Comparison of ENCODE assay signal across 23 cellular contexts in genomic region chr1:191757003-191757402, GRCh38.
DNase-seq lines count a peak whose midpoint lies in the region; ATAC-seq, FAIRE-seq and TF ChIP-seq lines count a peak whose summit lies in the region.
"Had no signal": no experiment of that assay in that cellular context is flagged by ENCODE, and none has a peak within 500 bp of the region (broad histone marks: within the 10 kb centered on the region; RNA-seq: fewer than 3 reads in every experiment).

No MANE protein-coding gene starts in this region.

- no peaks in the 10 kb centered on the region for H3K27me3 Mint-ChIP-seq in endothelial cell (ENCODE audit: unreplicated experiment)
- H3K27me3 Mint-ChIP-seq: activated CD4-positive, alpha-beta T cell treated with anti-CD3 and anti-CD28 coated beads, Interleukin-2, amount 10 ng/mL, durations not matched to agents 24 days and 14 days; naive thymus-derived CD4-positive, alpha-beta T cell; stimulated activated memory B cell treated with anti-CD40 and anti-IgM and Interleukin-4, amounts not matched to agents 10 μg/mL and 1 μg/mL and 100 μg/mL, for 72 hours had no signal

- no peak for ATAC-seq in HG03280 (IDR thresholded peaks at IDR 0.05; ENCODE audit: unreplicated experiment)
- ATAC-seq: foreskin keratinocyte; left ventricle myocardium superior; naive thymus-derived CD4-positive, alpha-beta T cell; stimulated activated memory B cell treated with anti-CD40 and anti-IgM and Interleukin-4, amounts not matched to agents 10 μg/mL and 1 μg/mL and 100 μg/mL, for 72 hours had no signal

- no peaks in the 10 kb centered on the region for H3K9me3 Mint-ChIP-seq in endothelial cell (ENCODE audit: unreplicated experiment)
- H3K9me3 Mint-ChIP-seq: stimulated activated memory B cell treated with anti-CD40 and anti-IgM and Interleukin-4, amounts not matched to agents 10 μg/mL and 1 μg/mL and 100 μg/mL, for 72 hours had no signal

- no peaks in the 10 kb centered on the region for H3K4me1 Mint-ChIP-seq in endothelial cell (ENCODE audit: unreplicated experiment)
- H3K4me1 Mint-ChIP-seq: activated CD4-positive, alpha-beta T cell treated with anti-CD3 and anti-CD28 coated beads, Interleukin-2, amount 10 ng/mL, durations not matched to agents 24 days and 14 days; immature natural killer cell; naive thymus-derived CD4-positive, alpha-beta T cell; stimulated activated memory B cell treated with anti-CD40 and anti-IgM and Interleukin-4, amounts not matched to agents 10 μg/mL and 1 μg/mL and 100 μg/mL, for 72 hours had no signal

- no peak overlapping the region for H3K4me3 Mint-ChIP-seq in endothelial cell (ENCODE audit: unreplicated experiment)
- H3K4me3 Mint-ChIP-seq: activated CD4-positive, alpha-beta T cell treated with anti-CD3 and anti-CD28 coated beads, Interleukin-2, amount 10 ng/mL, durations not matched to agents 24 days and 14 days; activated naive CD4-positive, alpha-beta T cell treated with anti-CD3 and anti-CD28 coated beads for 36 hours; immature natural killer cell; mesothelial cell of epicardium; naive thymus-derived CD4-positive, alpha-beta T cell; stimulated activated memory B cell treated with anti-CD40 and anti-IgM and Interleukin-4, amounts not matched to agents 10 μg/mL and 1 μg/mL and 100 μg/mL, for 72 hours had no signal

- no peak overlapping the region for H3K4me3 ChIP-seq in retinal pigment epithelial cell (ENCODE audit: low read length)
- H3K4me3 ChIP-seq: spleen had no signal

- DNase-seq in EL (peak; percentile 16), OCI-M1 (lab: John Stamatoyannopoulos, UW) (peak; percentile 33), retinal pigment epithelial cell (ENCODE audit: low read depth) (peak; percentile 97), endothelial cell (ENCODE audit: low spot score) (no peak), HTR-8/SVneo (ENCODE audit: insufficient read length, low spot score) (no peak)
- DNase-seq: activated CD4-positive, alpha-beta T cell treated with anti-CD3 and anti-CD28 coated beads, Interleukin-2, amount 10 ng/mL, durations not matched to agents 24 days and 14 days; activated naive CD4-positive, alpha-beta T cell treated with anti-CD3 and anti-CD28 coated beads for 36 hours; activated T-cell treated with anti-CD3 and anti-CD28 coated beads, Interleukin-2, amount 50 U/mL, for 48 hours; foreskin keratinocyte; immature natural killer cell; left ventricle myocardium superior; naive thymus-derived CD4-positive, alpha-beta T cell; NCI-H1694; spleen; stimulated activated CD4-positive, alpha-beta T cell treated with anti-CD3 and anti-CD28 coated beads, Interleukin-2, amount 100 ng/mL, for 48 hours; T-helper 9 cell; WERI-Rb-1 had no signal

- H3K36me3 Mint-ChIP-seq in endothelial cell (ENCODE audit: low read depth, unreplicated experiment) = no peaks in the 10 kb centered on the region
- H3K36me3 Mint-ChIP-seq: mesothelial cell of epicardium; naive thymus-derived CD4-positive, alpha-beta T cell; stimulated activated memory B cell treated with anti-CD40 and anti-IgM and Interleukin-4, amounts not matched to agents 10 μg/mL and 1 μg/mL and 100 μg/mL, for 72 hours had no signal

- no peak overlapping the region for H3K27ac Mint-ChIP-seq in endothelial cell (ENCODE audit: unreplicated experiment)
- H3K27ac Mint-ChIP-seq: activated CD4-positive, alpha-beta T cell treated with anti-CD3 and anti-CD28 coated beads, Interleukin-2, amount 10 ng/mL, durations not matched to agents 24 days and 14 days; activated naive CD4-positive, alpha-beta T cell treated with anti-CD3 and anti-CD28 coated beads for 36 hours; immature natural killer cell; mesothelial cell of epicardium; naive thymus-derived CD4-positive, alpha-beta T cell; stimulated activated memory B cell treated with anti-CD40 and anti-IgM and Interleukin-4, amounts not matched to agents 10 μg/mL and 1 μg/mL and 100 μg/mL, for 72 hours had no signal

- FAIRE-seq in endometrium (lab: Jason Lieb, UNC) (peak; percentile 69), HTR-8/SVneo (lab: Jason Lieb, UNC) (no peak)
- FAIRE-seq: GM19239, urothelium cell line had no signal

- TF ChIP-seq CTCF in retinal pigment epithelial cell (conservative IDR thresholded peaks at IDR 0.05; ENCODE audit: low read depth, low read length) (no peak), endothelial cell (IDR thresholded peaks at IDR 0.05; ENCODE audit: unreplicated experiment) (no peak)

Comparison
In these comparisons a context has a peak if more than half of its experiments do, and no peak if none do; other contexts are left out.
1. DNase-seq: peak in EL (single experiment), OCI-M1 (single experiment) and retinal pigment epithelial cell (single experiment); none in endothelial cell (single experiment) and HTR-8/SVneo (single experiment).